5 cellular contexts compared by ENCODE assay signal in genomic region chr16:46681872-46682271, GRCh38. TPM values are rescaled to one million over a fixed set of nuclear protein-coding genes. Genes with fewer than 3 reads are reported as not detected.
DNase-seq lines count a peak whose midpoint lies in the region; ATAC-seq, FAIRE-seq and TF ChIP-seq lines count a peak whose summit lies in the region.
"Not testable (repeated sequence)": the region's sequence is repeated elsewhere in the genome, so short reads cannot be mapped to it uniquely, and the experiment has no call there.

No MANE protein-coding gene starts in this region.

- POLR2A ChIA-PET in CD4-positive, alpha-beta T cell (lab: Charles Lee) = interaction anchor here (1.0 kb wide), 1 partner anchor 11 kb away, joined by 3 read pairs; no protein-coding TSS in a partner anchor
- POLR2A ChIA-PET in HepG2 (lab: Yijun Ruan, JAX) = not testable (repeated sequence)

- H2AFZ ChIP-seq in HepG2 (ENCODE audit: low read length) = not testable (repeated sequence)

- not testable (repeated sequence) for TF ChIP-seq RAD21 in HepG2 (CRISPR knock-in tag; IDR thresholded peaks at IDR 0.05)

- intact Hi-C loops in CD4-positive, alpha-beta T cell (cut with DNase I, micrococcal nuclease) = loop anchor here (10.0 kb wide), 2 partner anchors 463 to 773 kb away; partner anchors contain the start of gene NETO2 (in 1 of the 2)
- intact Hi-C loops in HepG2 (cut with micrococcal nuclease; ENCODE audit: unreplicated experiment) = not testable (repeated sequence)

- peaks cover 32% of the 10 kb centered on the region for H4K20me1 ChIP-seq in HepG2 (ENCODE audit: insufficient read depth, low read length)

- in situ Hi-C loops in HepG2 (cut with HindIII; ENCODE audit: extremely low pct_ligation_motif_present, low pct_unique_long_range_greater_than_20kb) = not testable (repeated sequence)

- not testable (repeated sequence) for TF ChIP-seq POLR2A in HepG2 (IDR thresholded peaks at IDR 0.05; ENCODE audit: insufficient read depth in 1 of 2, low read depth in 2 of 2, low read length in 2 of 2)

- not testable (repeated sequence) for FAIRE-seq in HepG2 (lab: Jason Lieb, UNC)

- H3K9me3 ChIP-seq in CD4-positive, alpha-beta T cell (ENCODE audit: control insufficient read depth, low read length); cardiac muscle cell (ENCODE audit: low read depth); HepG2 (ENCODE audit: low read length); neutrophil: not testable (repeated sequence)

- not testable (repeated sequence) for TF ChIP-seq EP300 in HepG2 (IDR thresholded peaks at IDR 0.05; ENCODE audit: low read depth in 2 of 2, low read length in 2 of 2); HepG2 (CRISPR knock-in tag; IDR thresholded peaks at IDR 0.05; ENCODE audit: borderline replicate concordance)

- DNase-seq in CD4-positive, alpha-beta T cell; cardiac muscle cell (ENCODE audit: low read depth in 1 of 2, low spot score in 1 of 2); HepG2 (ENCODE audit: low spot score): not testable (repeated sequence)

- H3K27ac Mint-ChIP-seq in CD4-positive, alpha-beta T cell = peak overlapping the region; percentile 49
- H3K27ac Mint-ChIP-seq in activated naive CD4-positive, alpha-beta T cell treated with anti-CD3 and anti-CD28 coated beads, Interleukin-2, amount 50 U/mL, for 24 hours = peak overlapping the region; percentile 17

- not testable (repeated sequence) for H3K27ac ChIP-seq in CD4-positive, alpha-beta T cell (ENCODE audit: low read depth, low read length); HepG2 (ENCODE audit: extremely low read length, insufficient read depth, low read length)
- peak overlapping the region; percentile 68 for H3K27ac ChIP-seq in cardiac muscle cell
- peak overlapping the region; percentile 26 for H3K27ac ChIP-seq in neutrophil

- H3K9ac ChIP-seq in HepG2 (ENCODE audit: insufficient read depth, low read depth, low read length) = not testable (repeated sequence)

- CTCF ChIA-PET in CD4-positive, alpha-beta T cell (lab: Charles Lee) = interaction anchor here (1.6 kb wide), 1 partner anchor 8 kb away, joined by 8 read pairs; no protein-coding TSS in a partner anchor
- CTCF ChIA-PET in HepG2 (lab: Yijun Ruan, JAX; ENCODE audit: low intra/inter-chr PET ratio, low total read pairs) = not testable (repeated sequence)

- WGBS in HepG2 (ENCODE audit: low lambda C conversion rate) = 39% methylated on average over 2 of the region's 2 CpGs

- H3K36me3 ChIP-seq in cardiac muscle cell (peaks cover 24% of the 10 kb centered on the region), HepG2 (replicated peaks in 1 of 2; ENCODE audit: control insufficient read depth in 1 of 2, insufficient read depth in 2 of 2, low read length in 2 of 2) (peaks cover 9 to 26% of the 10 kb centered on the region in 2 experiments; a peak in 4 of 5 replicates), neutrophil (peaks cover 22% of the 10 kb centered on the region)

- not testable (repeated sequence) for ATAC-seq in CD4-positive, alpha-beta T cell (ENCODE audit: poor library complexity); HepG2

- peaks cover 57% of the 10 kb centered on the region for H3K36me3 Mint-ChIP-seq in CD4-positive, alpha-beta T cell (ENCODE audit: low read depth)
- H3K36me3 Mint-ChIP-seq in activated naive CD4-positive, alpha-beta T cell treated with anti-CD3 and anti-CD28 coated beads, Interleukin-2, amount 50 U/mL, for 24 hours = not testable (repeated sequence)

- not testable (repeated sequence) for BruUV-seq in HepG2 (replicated peaks; lab: Mats Ljungman, UMichigan)

- H3K4me1 Mint-ChIP-seq in CD4-positive, alpha-beta T cell (ENCODE audit: low read depth) = peaks cover 40% of the 10 kb centered on the region
- H3K4me1 Mint-ChIP-seq in activated naive CD4-positive, alpha-beta T cell treated with anti-CD3 and anti-CD28 coated beads, Interleukin-2, amount 50 U/mL, for 24 hours = peaks cover 47% of the 10 kb centered on the region

- H3K4me3 ChIP-seq in cardiac muscle cell; HepG2 (replicated peaks in 1 of 3; ENCODE audit: insufficient read depth in 1 of 3, low read depth in 2 of 3, low read length in 3 of 3); neutrophil (ENCODE audit: low read depth in 1 of 2, low read length in 1 of 2): not testable (repeated sequence)

- not testable (repeated sequence) for TF ChIP-seq CTCF in CD4-positive, alpha-beta T cell (IDR thresholded peaks at IDR 0.05); cardiac muscle cell (IDR thresholded peaks at IDR 0.05; ENCODE audit: low read depth, low read length); HepG2 (CRISPR knock-in tag; IDR thresholded peaks at IDR 0.05); neutrophil (IDR thresholded peaks at IDR 0.05)

- H3K79me2 ChIP-seq in HepG2 (ENCODE audit: insufficient read depth, low read length) = peaks cover 61% of the 10 kb centered on the region

- H3K4me1 ChIP-seq in cardiac muscle cell (ENCODE audit: low read depth) = not testable (repeated sequence)
- peaks cover 96% of the 10 kb centered on the region for H3K4me1 ChIP-seq in HepG2 (ENCODE audit: insufficient read depth, low read length)
- peaks cover 66 to 72% of the 10 kb centered on the region in 2 experiments for H3K4me1 ChIP-seq in neutrophil (ENCODE audit: control insufficient read depth in 1 of 2, insufficient read depth in 1 of 2, low read depth in 1 of 2, low read length in 1 of 2)

- H3K4me2 ChIP-seq in HepG2 (ENCODE audit: low read depth, low read length) = not testable (repeated sequence)

- not testable (repeated sequence) for H3K9me3 Mint-ChIP-seq in CD4-positive, alpha-beta T cell; activated naive CD4-positive, alpha-beta T cell treated with anti-CD3 and anti-CD28 coated beads, Interleukin-2, amount 50 U/mL, for 24 hours

- H3K27me3 Mint-ChIP-seq in CD4-positive, alpha-beta T cell; activated naive CD4-positive, alpha-beta T cell treated with anti-CD3 and anti-CD28 coated beads, Interleukin-2, amount 50 U/mL, for 24 hours: not testable (repeated sequence)

- H3K4me3 Mint-ChIP-seq in CD4-positive, alpha-beta T cell; activated naive CD4-positive, alpha-beta T cell treated with anti-CD3 and anti-CD28 coated beads, Interleukin-2, amount 50 U/mL, for 24 hours: not testable (repeated sequence)

- not testable (repeated sequence) for H3K27me3 ChIP-seq in CD4-positive, alpha-beta T cell (ENCODE audit: control insufficient read depth, insufficient read depth, low read length); cardiac muscle cell; HepG2 (ENCODE audit: control insufficient read depth in 1 of 2, insufficient read depth in 2 of 2, low read length in 2 of 2); neutrophil

RNA-seq across cellular contexts. Expression of gene VPS35, which starts 7.1 kb away (rescaled TPM):
- total RNA-seq in CD4-positive, alpha-beta T cell = 10 to 100 TPM; 34.6 to 44.1 TPM
- total RNA-seq in cardiac muscle cell (58.9 and 63.2 TPM in 2 replicates), HepG2 (2016; rRNA removed; fragmentation: Illumina TruSeq; extraction: Trizol) (136 and 197 TPM in 2 replicates)
- polyA plus RNA-seq in cardiac muscle cell (111 and 146 TPM in 2 replicates), HepG2 (2011; rRNA removed) (26.9 and 30.7 TPM in 2 replicates)
- total RNA-seq in HepG2 (2016; cell fraction: cytosol; rRNA removed; fragmentation: Illumina TruSeq; extraction: Trizol; ENCODE audit: low read depth) = 31.6 and 39.1 TPM in 2 replicates
- total RNA-seq in HepG2 (2016; cell fraction: insoluble cytoplasmic fraction; rRNA removed; fragmentation: Illumina TruSeq; extraction: Trizol) = 132 and 204 TPM in 2 replicates
- 40.5 and 42.9 TPM in 2 replicates for total RNA-seq in HepG2 (2016; cell fraction: membrane; rRNA removed; fragmentation: Illumina TruSeq; extraction: Trizol)
- total RNA-seq in HepG2 (2016; cell fraction: nucleus; rRNA removed; fragmentation: Illumina TruSeq; extraction: Trizol) = 108 and 116 TPM in 2 replicates
- polyA plus RNA-seq in HepG2 (2011; cell fraction: cytosol; rRNA removed) = 14.6 and 21.2 TPM in 2 replicates
- polyA plus RNA-seq in HepG2 (2011; cell fraction: nucleus; rRNA removed) = 12.1 and 14.6 TPM in 2 replicates
- polyA plus RNA-seq in HepG2 (2012) = 95.6 and 104 TPM in 2 replicates
- polyA plus RNA-seq in HepG2 (2016; cell fraction: cytosol; fragmentation: Illumina TruSeq; extraction: Trizol; ENCODE audit: low read depth) = 6.1 and 6.6 TPM in 2 replicates
- 120 and 134 TPM in 2 replicates for polyA plus RNA-seq in HepG2 (2016; cell fraction: insoluble cytoplasmic fraction; fragmentation: Illumina TruSeq; extraction: Trizol; ENCODE audit: low read depth)
- 14.1 and 15.6 TPM in 2 replicates for polyA plus RNA-seq in HepG2 (2016; cell fraction: membrane; fragmentation: Illumina TruSeq; extraction: Trizol; ENCODE audit: low read depth)
- polyA plus RNA-seq in HepG2 (2016; cell fraction: nucleus; fragmentation: Illumina TruSeq; extraction: Trizol; ENCODE audit: insufficient read depth, low read depth) = 58.6 and 58.8 TPM in 2 replicates
- polyA minus RNA-seq in HepG2 (2011; rRNA and poly(A)+ RNA removed; ENCODE audit: low replicate concordance) = 26.4 and 36.7 TPM in 2 replicates
- 52.8 and 77.3 TPM in 2 replicates for polyA minus RNA-seq in HepG2 (2011; cell fraction: cytosol; rRNA and poly(A)+ RNA removed)
- polyA minus RNA-seq in HepG2 (2011; cell fraction: nucleus; rRNA and poly(A)+ RNA removed) = 140 and 161 TPM in 2 replicates

RNA-seq across cellular contexts. Expression of gene ORC6, which starts 7.6 kb away (rescaled TPM):
- total RNA-seq in CD4-positive, alpha-beta T cell = 1 to 10 TPM; 3.7 to 3.8 TPM
- total RNA-seq in cardiac muscle cell (19.1 and 32.6 TPM in 2 replicates), HepG2 (2016; rRNA removed; fragmentation: Illumina TruSeq; extraction: Trizol) (57.3 and 69.8 TPM in 2 replicates)
- polyA plus RNA-seq in cardiac muscle cell (35.5 and 59.3 TPM in 2 replicates), HepG2 (2011; rRNA removed) (22.9 and 34.2 TPM in 2 replicates)
- 18.7 and 20.4 TPM in 2 replicates for total RNA-seq in HepG2 (2016; cell fraction: cytosol; rRNA removed; fragmentation: Illumina TruSeq; extraction: Trizol; ENCODE audit: low read depth)
- 62.2 and 74.8 TPM in 2 replicates for total RNA-seq in HepG2 (2016; cell fraction: insoluble cytoplasmic fraction; rRNA removed; fragmentation: Illumina TruSeq; extraction: Trizol)
- 36.9 and 38.7 TPM in 2 replicates for total RNA-seq in HepG2 (2016; cell fraction: membrane; rRNA removed; fragmentation: Illumina TruSeq; extraction: Trizol)
- total RNA-seq in HepG2 (2016; cell fraction: nucleus; rRNA removed; fragmentation: Illumina TruSeq; extraction: Trizol) = 60.3 and 79.3 TPM in 2 replicates
- 15.1 and 17.5 TPM in 2 replicates for polyA plus RNA-seq in HepG2 (2011; cell fraction: cytosol; rRNA removed)
- polyA plus RNA-seq in HepG2 (2011; cell fraction: nucleus; rRNA removed) = 19.4 and 21.6 TPM in 2 replicates
- polyA plus RNA-seq in HepG2 (2012) = 14.8 and 25.0 TPM in 2 replicates
- polyA plus RNA-seq in HepG2 (2016; cell fraction: cytosol; fragmentation: Illumina TruSeq; extraction: Trizol; ENCODE audit: low read depth) = 9.2 and 9.5 TPM in 2 replicates
- 52.3 and 58.4 TPM in 2 replicates for polyA plus RNA-seq in HepG2 (2016; cell fraction: insoluble cytoplasmic fraction; fragmentation: Illumina TruSeq; extraction: Trizol; ENCODE audit: low read depth)
- polyA plus RNA-seq in HepG2 (2016; cell fraction: membrane; fragmentation: Illumina TruSeq; extraction: Trizol; ENCODE audit: low read depth) = 16.8 and 18.0 TPM in 2 replicates
- polyA plus RNA-seq in HepG2 (2016; cell fraction: nucleus; fragmentation: Illumina TruSeq; extraction: Trizol; ENCODE audit: insufficient read depth, low read depth) = 173 and 174 TPM in 2 replicates
- polyA minus RNA-seq in HepG2 (2011; rRNA and poly(A)+ RNA removed; ENCODE audit: low replicate concordance) = 10.3 and 14.8 TPM in 2 replicates
- polyA minus RNA-seq in HepG2 (2011; cell fraction: cytosol; rRNA and poly(A)+ RNA removed) = 5.6 and 8.0 TPM in 2 replicates
- 32.9 and 42.1 TPM in 2 replicates for polyA minus RNA-seq in HepG2 (2011; cell fraction: nucleus; rRNA and poly(A)+ RNA removed)
